ENCODE assay signal across 10 cellular contexts in the genomic region with DNA sequence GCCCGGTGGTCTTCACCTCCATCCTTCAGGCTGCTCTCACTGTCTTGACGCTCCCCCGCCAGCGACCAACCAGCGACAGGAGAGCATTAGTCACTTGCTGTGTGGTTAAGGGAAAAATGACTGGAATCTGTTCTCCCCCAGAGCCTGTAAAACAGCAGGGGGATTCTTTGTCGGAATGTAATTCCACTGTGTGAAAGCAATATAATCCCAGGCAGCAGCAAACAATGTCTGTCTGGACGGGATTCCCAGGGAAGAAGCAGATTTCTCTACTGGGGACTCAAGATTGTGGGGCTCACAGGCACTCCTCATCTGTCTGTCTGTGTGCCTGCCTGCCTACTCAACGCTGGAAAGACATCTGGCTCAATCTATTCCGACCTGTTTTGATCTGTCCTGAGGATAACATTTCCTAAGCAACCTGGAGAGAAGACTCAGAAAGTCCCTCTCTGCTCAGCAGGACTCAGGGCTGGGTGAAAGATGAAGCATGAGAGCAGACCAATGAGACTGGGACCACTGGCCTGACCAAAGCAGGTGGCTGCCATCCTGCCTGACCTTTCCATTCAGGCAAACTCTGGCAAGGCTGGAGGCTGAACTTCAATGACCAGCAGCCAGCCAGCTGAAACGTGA. TPM values are rescaled to one million over a fixed set of nuclear protein-coding genes. Genes with fewer than 3 reads are reported as not detected.
DNase-seq lines count a peak whose midpoint lies in the region; ATAC-seq and TF ChIP-seq lines count a peak whose summit lies in the region.
"Had no signal": no experiment of that assay in that cellular context is flagged by ENCODE, and none has a peak within 500 bp of the region (broad histone marks: within the 10 kb centered on the region; RNA-seq: fewer than 3 reads in every experiment).

No MANE protein-coding gene starts in this region.

- no peak overlapping the region for H3K4me3 ChIP-seq in skeletal muscle cell (ENCODE audit: low read depth, low read length)

- ATAC-seq in foreskin keratinocyte = peak; percentile 11
- ATAC-seq in GM18517 (IDR thresholded peaks at IDR 0.05; ENCODE audit: unreplicated experiment) = no peak

- no peaks in the 10 kb centered on the region for H3K27me3 ChIP-seq in foreskin keratinocyte

- no peak overlapping the region for H3K27ac ChIP-seq in foreskin keratinocyte

- H3K4me1 ChIP-seq in foreskin keratinocyte = peaks cover 9% of the 10 kb centered on the region

- DNase-seq in GM04504 (ENCODE audit: low read depth) (peak; percentile 89), SW 1271 (lab: John Stamatoyannopoulos, UW) (peak; percentile 53 to 75), foreskin keratinocyte (peak in 1 of 2 donors; percentile 44), skeletal muscle cell (ENCODE audit: low read depth) (peak; percentile 67), NAMALWA (ENCODE audit: low spot score) (no peak), NCI-H748 (lab: John Stamatoyannopoulos, UW; ENCODE audit: unreplicated experiment) (no peak), DMS53 (lab: John Stamatoyannopoulos, UW) (no peak)
- DNase-seq: NCI-H187 treated with DMSO at 0.1 percent for 48 hours; stimulated activated CD4-positive, alpha-beta T cell treated with anti-CD3 and anti-CD28 coated beads, Interleukin-4, amount 100 ng/mL, for 24 hours had no signal

- no peak for TF ChIP-seq CTCF in foreskin keratinocyte (conservative IDR thresholded peaks at IDR 0.05)

RNA-seq across cellular contexts. Expression of a gene that starts 54.6 kb away (rescaled TPM):
- total RNA-seq in foreskin keratinocyte = 21.6 and 55.4 TPM in 2 replicates
- 6.3 and 13.7 TPM in 2 replicates for polyA plus RNA-seq in foreskin keratinocyte

Comparison
In these comparisons a context has a peak if more than half of its experiments do, and no peak if none do; other contexts are left out.
1. DNase-seq: peak in GM04504 (single experiment), SW 1271 (2 of 2) and skeletal muscle cell (single experiment); none in NAMALWA (single experiment), NCI-H748 (single experiment) and DMS53 (single experiment).